Comparison of ENCODE assay signal across 8 cellular contexts in genomic region chr17:16477255-16477654, GRCh38. TPM values are rescaled to one million over a fixed set of nuclear protein-coding genes. Genes with fewer than 3 reads are reported as not detected.
A peak's percentile ranks its signal among the peaks of the same experiment; 100 is the strongest.
DNase-seq lines count a peak whose midpoint lies in the region; ATAC-seq and TF ChIP-seq lines count a peak whose summit lies in the region.

No MANE protein-coding gene starts in this region.

- peak overlapping the region; percentile 65 for H3K9ac ChIP-seq in GM23248

- H3K27ac Mint-ChIP-seq in activated T-helper 2 cell treated with anti-CD3 and anti-CD28 coated beads, Interferon-gamma antibody, Interleukin-2, Interleukin-4, amounts not matched to agents 10 μg/mL and 5 μg/mL and 100 μg/mL, durations not matched to agents 14 hours and 24 hours and 36 hours = no peak overlapping the region

- no peaks in the 10 kb centered on the region for H3K27me3 ChIP-seq in GM23248 (replicated peaks; ENCODE audit: insufficient read depth)
- no peaks in the 10 kb centered on the region for H3K27me3 ChIP-seq in adrenal gland
- no peaks in the 10 kb centered on the region for H3K27me3 ChIP-seq in left ventricle myocardium inferior (ENCODE audit: low read depth)

- TF ChIP-seq CTCF in adrenal gland (IDR thresholded peaks at IDR 0.05) (no peak), left ventricle myocardium inferior (IDR thresholded peaks at IDR 0.05; ENCODE audit: borderline replicate concordance) (no peak)

- peak overlapping the region; percentile 43 for H3K27ac ChIP-seq in GM23248
- H3K27ac ChIP-seq in adrenal gland = peak overlapping the region; percentile 46 to 93 (median 85)
- H3K27ac ChIP-seq in left ventricle myocardium inferior (replicated peaks) = peak overlapping the region; percentile 60

- in situ Hi-C loops in GM23248 (cut with MboI) = no loop called here

- no peaks in the 10 kb centered on the region for H3K79me2 ChIP-seq in GM23248 (ENCODE audit: insufficient read depth)

- ATAC-seq in HG02885 (IDR thresholded peaks at IDR 0.05; ENCODE audit: poor library complexity, unreplicated experiment) (no peak), GM21786 (IDR thresholded peaks at IDR 0.05; ENCODE audit: unreplicated experiment) (no peak)

- 6 to 9% methylated on average over 5 of the region's 5 CpGs for WGBS in GM23248 (ENCODE audit: low coverage in 1 of 2, low lambda C conversion rate in 2 of 2, missing lambda C conversion rate in 2 of 2), 2 experiments
- WGBS in adrenal gland, 4 donors = 0 to 29% (median 16%) methylated on average over 1 to 5 of the region's 5 CpGs

- H3F3A ChIP-seq in GM23248 (ENCODE audit: insufficient read depth) = no peaks in the 10 kb centered on the region

- no peaks in the 10 kb centered on the region for H3K9me3 ChIP-seq in GM23248 (ENCODE audit: low read depth)
- no peaks in the 10 kb centered on the region for H3K9me3 ChIP-seq in adrenal gland (replicated peaks in 1 of 3)
- no peaks in the 10 kb centered on the region for H3K9me3 ChIP-seq in left ventricle myocardium inferior (replicated peaks)

- intact Hi-C loops in adrenal gland (cut with DNase I) = no loop called here
- intact Hi-C loops in left ventricle myocardium inferior (cut with micrococcal nuclease) = no loop called here
- intact Hi-C loops in activated T-helper 2 cell treated with anti-CD3 and anti-CD28 coated beads, Interferon-gamma antibody, Interleukin-2, Interleukin-4, amounts not matched to agents 10 μg/mL and 5 μg/mL and 100 μg/mL, durations not matched to agents 14 hours and 24 hours and 36 hours (cut with micrococcal nuclease) = no loop called here

- H3K4me3 Mint-ChIP-seq in activated T-helper 2 cell treated with anti-CD3 and anti-CD28 coated beads, Interferon-gamma antibody, Interleukin-2, Interleukin-4, amounts not matched to agents 10 μg/mL and 5 μg/mL and 100 μg/mL, durations not matched to agents 14 hours and 24 hours and 36 hours (ENCODE audit: low read depth) = no peak overlapping the region

- H3K36me3 ChIP-seq in GM23248 (ENCODE audit: low read depth) = no peaks in the 10 kb centered on the region
- H3K36me3 ChIP-seq in adrenal gland (replicated peaks in 1 of 2) = no peaks in the 10 kb centered on the region
- no peaks in the 10 kb centered on the region for H3K36me3 ChIP-seq in left ventricle myocardium inferior

- H3K9me3 Mint-ChIP-seq in activated T-helper 2 cell treated with anti-CD3 and anti-CD28 coated beads, Interferon-gamma antibody, Interleukin-2, Interleukin-4, amounts not matched to agents 10 μg/mL and 5 μg/mL and 100 μg/mL, durations not matched to agents 14 hours and 24 hours and 36 hours = no peaks in the 10 kb centered on the region

- H3K4me2 ChIP-seq in GM23248 (ENCODE audit: unreplicated experiment) = no peak overlapping the region

- DNase-seq in GM23248 (peak; percentile 93), adrenal gland (peak; percentile 63 to 89 (median 87)), left ventricle myocardium inferior (peak; percentile 37), skeletal muscle cell (ENCODE audit: low read depth) (peak; percentile 48), NAMALWA (ENCODE audit: low spot score) (no peak)
- no peak for DNase-seq in activated T-helper 2 cell treated with anti-CD3 and anti-CD28 coated beads, Interferon-gamma antibody, Interleukin-2, Interleukin-4, amounts not matched to agents 10 μg/mL and 5 μg/mL and 100 μg/mL, durations not matched to agents 14 hours and 24 hours and 36 hours (ENCODE audit: low spot score)

- peak overlapping the region; percentile 74 for H2AFZ ChIP-seq in GM23248

- no peaks in the 10 kb centered on the region for H3K9me2 ChIP-seq in GM23248 (ENCODE audit: insufficient read depth)

- no peaks in the 10 kb centered on the region for H4K20me1 ChIP-seq in GM23248 (ENCODE audit: insufficient read depth)

- peaks cover 8% of the 10 kb centered on the region for H3K4me1 ChIP-seq in GM23248 (ENCODE audit: insufficient read depth)
- peaks cover 15 to 62% of the 10 kb centered on the region in 2 donors for H3K4me1 ChIP-seq in adrenal gland (replicated peaks in 1 of 2)
- H3K4me1 ChIP-seq in left ventricle myocardium inferior = peaks cover 10% of the 10 kb centered on the region

- no peaks in the 10 kb centered on the region for H3K36me3 Mint-ChIP-seq in activated T-helper 2 cell treated with anti-CD3 and anti-CD28 coated beads, Interferon-gamma antibody, Interleukin-2, Interleukin-4, amounts not matched to agents 10 μg/mL and 5 μg/mL and 100 μg/mL, durations not matched to agents 14 hours and 24 hours and 36 hours (ENCODE audit: low read depth)

- H3K4me3 ChIP-seq in GM23248 (no peak overlapping the region), adrenal gland (no peak overlapping the region), left ventricle myocardium inferior (no peak overlapping the region), skeletal muscle cell (ENCODE audit: low read depth, low read length) (no peak overlapping the region)

- H3K4me1 Mint-ChIP-seq in activated T-helper 2 cell treated with anti-CD3 and anti-CD28 coated beads, Interferon-gamma antibody, Interleukin-2, Interleukin-4, amounts not matched to agents 10 μg/mL and 5 μg/mL and 100 μg/mL, durations not matched to agents 14 hours and 24 hours and 36 hours (ENCODE audit: low read depth) = no peaks in the 10 kb centered on the region

- H3K27me3 Mint-ChIP-seq in activated T-helper 2 cell treated with anti-CD3 and anti-CD28 coated beads, Interferon-gamma antibody, Interleukin-2, Interleukin-4, amounts not matched to agents 10 μg/mL and 5 μg/mL and 100 μg/mL, durations not matched to agents 14 hours and 24 hours and 36 hours (ENCODE audit: low read depth) = no peaks in the 10 kb centered on the region

- peak in 1 of 2 donors; percentile 43 for TF ChIP-seq POLR2A in adrenal gland (IDR thresholded peaks at IDR 0.05)

RNA-seq across cellular contexts. Expression of gene LRRC75A, which starts 14.7 kb away (rescaled TPM):
- total RNA-seq in GM23248 (2014; rRNA removed; shearing (Covaris generic)) = 0.13 and 0.22 TPM in 2 replicates
- 0.15 and 0.54 TPM in 2 replicates for polyA plus RNA-seq in GM23248 (2016; fragmentation: Nextera tagmentation; extraction: Ambion mirVana)
- 10 to 100 TPM in 7 of 8 donors, 1 to 10 TPM in 1; 7.4 to 49.2 (median 25.5) TPM for total RNA-seq in adrenal gland
- polyA plus RNA-seq in adrenal gland = 10 to 100 TPM in 1 of 3 donors, 1 to 10 TPM in 2; 8.6 to 40.1 (median 9.7) TPM
- total RNA-seq in left ventricle myocardium inferior = 0.96 TPM
- 2.0 and 2.6 TPM in 2 replicates for total RNA-seq in activated T-helper 2 cell treated with anti-CD3 and anti-CD28 coated beads, Interferon-gamma antibody, Interleukin-2, Interleukin-4, amounts not matched to agents 10 μg/mL and 5 μg/mL and 100 μg/mL, durations not matched to agents 14 hours and 24 hours and 36 hours

Comparison
In these comparisons a context has a peak if more than half of its experiments do, and no peak if none do; other contexts are left out.
1. DNase-seq: peak in GM23248 (single experiment), adrenal gland (7 of 7), left ventricle myocardium inferior (single experiment) and skeletal muscle cell (single experiment); none in activated T-helper 2 cell treated with anti-CD3 and anti-CD28 coated beads, Interferon-gamma antibody, Interleukin-2, Interleukin-4, amounts not matched to agents 10 μg/mL and 5 μg/mL and 100 μg/mL, durations not matched to agents 14 hours and 24 hours and 36 hours (single experiment) and NAMALWA (single experiment).
2. Peak in every context shown above with its lines, with median percentiles within 50 percentile points of each other: H3K27ac ChIP-seq.